In genomic region chr15:79179108-79179561, GRCh38 we compare ENCODE assay signal across 14 cellular contexts.
DNase-seq lines count a peak whose midpoint lies in the region; TF ChIP-seq lines count a peak whose summit lies in the region.
"Had no signal": no experiment of that assay in that cellular context is flagged by ENCODE, and none has a peak within 500 bp of the region (broad histone marks: within the 10 kb centered on the region; RNA-seq: fewer than 3 reads in every experiment).

No MANE protein-coding gene starts in this region.

- H3K4me1 Mint-ChIP-seq in endothelial cell (ENCODE audit: unreplicated experiment) = peaks cover 3% of the 10 kb centered on the region

- no peaks in the 10 kb centered on the region for H3K79me2 ChIP-seq in hepatocyte
- H3K79me2 ChIP-seq in Karpas-422 (ENCODE audit: low read length) = no peaks in the 10 kb centered on the region

- H3K9ac ChIP-seq in Karpas-422 (ENCODE audit: low read length) = no peak overlapping the region

- H3K4me3 ChIP-seq in SJSA1 = no peak overlapping the region
- H3K4me3 ChIP-seq in hepatocyte = no peak overlapping the region
- no peak overlapping the region for H3K4me3 ChIP-seq in Karpas-422 (ENCODE audit: low read length)
- H3K4me3 ChIP-seq: coronary artery, GM12878 had no signal

- H3K4me2 ChIP-seq in hepatocyte = no peak overlapping the region
- H3K4me2 ChIP-seq in Karpas-422 (ENCODE audit: low read depth, low read length, poor library complexity, severe bottlenecking) = no peak overlapping the region

- H3K9me3 Mint-ChIP-seq in endothelial cell (ENCODE audit: unreplicated experiment) = no peaks in the 10 kb centered on the region
- H3K9me3 Mint-ChIP-seq: stimulated activated naive CD8-positive, alpha-beta T cell treated with anti-CD3 and anti-CD28 coated beads, Interleukin-15, Interleukin-2, amounts not matched to agents 100 ng/mL and 50 ng/mL, for 24 hours had no signal

- DNase-seq in A172 (ENCODE audit: low spot score) (peak; percentile 90), HPDE6-E6E7 (ENCODE audit: extremely low spot score) (peak; percentile 87), SJSA1 (ENCODE audit: low read depth in 1 of 2, low spot score in 2 of 2) (peak; percentile 30 to 73), hepatocyte (ENCODE audit: low spot score) (peak; percentile 89), endothelial cell (ENCODE audit: low spot score) (no peak), GM19240 (ENCODE audit: insufficient read length, low spot score) (no peak), NCI-H82 (lab: John Stamatoyannopoulos, UW) (no peak), Karpas-422 (no peak)
- DNase-seq: hippocampal formation; NCI-H526 treated with DMSO at 0.1 percent for 48 hours; stimulated activated CD4-positive, alpha-beta T cell treated with anti-CD3 and anti-CD28 coated beads, Interleukin-15, amount 100 ng/mL, for 24 hours had no signal

- H3K9me3 ChIP-seq in SJSA1 (replicated peaks) (no peaks in the 10 kb centered on the region), hepatocyte (ENCODE audit: low read depth) (no peaks in the 10 kb centered on the region), Karpas-422 (ENCODE audit: low read length) (no peaks in the 10 kb centered on the region)

- H3K4me3 Mint-ChIP-seq in endothelial cell (ENCODE audit: unreplicated experiment) = no peak overlapping the region
- H3K4me3 Mint-ChIP-seq: stimulated activated naive CD8-positive, alpha-beta T cell treated with anti-CD3 and anti-CD28 coated beads, Interleukin-15, Interleukin-2, amounts not matched to agents 100 ng/mL and 50 ng/mL, for 24 hours had no signal

- H2AFZ ChIP-seq in hepatocyte (no peak overlapping the region), Karpas-422 (ENCODE audit: low read length) (no peak overlapping the region)

- H3K27ac Mint-ChIP-seq in endothelial cell (ENCODE audit: unreplicated experiment) = no peak overlapping the region
- H3K27ac Mint-ChIP-seq: stimulated activated naive CD8-positive, alpha-beta T cell treated with anti-CD3 and anti-CD28 coated beads, Interleukin-15, Interleukin-2, amounts not matched to agents 100 ng/mL and 50 ng/mL, for 24 hours had no signal

- H3K27ac ChIP-seq in SJSA1 (no peak overlapping the region), hepatocyte (peak overlapping the region; percentile 43), Karpas-422 (ENCODE audit: low read length) (no peak overlapping the region)
- H3K27ac ChIP-seq: coronary artery had no signal

- H3K27me3 Mint-ChIP-seq in endothelial cell (ENCODE audit: unreplicated experiment) = peaks cover 2% of the 10 kb centered on the region

- H4K20me1 ChIP-seq in hepatocyte (ENCODE audit: insufficient read depth, poor library complexity, severe bottlenecking) (no peaks in the 10 kb centered on the region), Karpas-422 (ENCODE audit: insufficient read depth, low read depth, low read length) (no peaks in the 10 kb centered on the region)

- H3K27me3 ChIP-seq in SJSA1 (replicated peaks) (no peaks in the 10 kb centered on the region), hepatocyte (no peaks in the 10 kb centered on the region), Karpas-422 (ENCODE audit: low read length) (no peaks in the 10 kb centered on the region)

- 36% methylated on average over 14 of the region's 14 CpGs for WGBS in hepatocyte (ENCODE audit: low lambda C conversion rate, missing lambda C conversion rate)

- H3K9me2 ChIP-seq in hepatocyte (replicated peaks; ENCODE audit: insufficient read depth) = no peaks in the 10 kb centered on the region
- H3K9me2 ChIP-seq in Karpas-422 (replicated peaks; ENCODE audit: insufficient read depth, low read length) = no peaks in the 10 kb centered on the region

- H3K4me1 ChIP-seq in SJSA1 (replicated peaks) (peaks cover 7% of the 10 kb centered on the region), hepatocyte (ENCODE audit: insufficient read depth) (peaks cover 9% of the 10 kb centered on the region), Karpas-422 (ENCODE audit: low read length) (peaks cover 17% of the 10 kb centered on the region)

- H3K36me3 ChIP-seq in SJSA1 (no peaks in the 10 kb centered on the region), hepatocyte (replicated peaks; ENCODE audit: insufficient read depth, low read depth) (no peaks in the 10 kb centered on the region), Karpas-422 (ENCODE audit: insufficient read depth, low read length) (no peaks in the 10 kb centered on the region)

- TF ChIP-seq CTCF in hepatocyte (IDR thresholded peaks at IDR 0.05; ENCODE audit: poor library complexity) (no peak), endothelial cell (IDR thresholded peaks at IDR 0.05; ENCODE audit: unreplicated experiment) (no peak)

- H3K36me3 Mint-ChIP-seq in endothelial cell (ENCODE audit: low read depth, unreplicated experiment) = no peaks in the 10 kb centered on the region

Comparison
In these comparisons a context has a peak if more than half of its experiments do, and no peak if none do; other contexts are left out.
1. DNase-seq: peak in A172 (single experiment), HPDE6-E6E7 (single experiment), SJSA1 (2 of 2) and hepatocyte (single experiment); none in endothelial cell (single experiment), GM19240 (single experiment), NCI-H82 (single experiment) and Karpas-422 (single experiment).